In genomic region chr7:2193120-2193519, GRCh38 we compare ENCODE assay signal across 11 cellular contexts. TPM values are rescaled to one million over a fixed set of nuclear protein-coding genes. Genes with fewer than 3 reads are reported as not detected.
DNase-seq lines count a peak whose midpoint lies in the region; ATAC-seq and TF ChIP-seq lines count a peak whose summit lies in the region.
"Had no signal": no experiment of that assay in that cellular context is flagged by ENCODE, and none has a peak within 500 bp of the region (broad histone marks: within the 10 kb centered on the region; RNA-seq: fewer than 3 reads in every experiment).

No MANE protein-coding gene starts in this region.

- peaks cover 37% of the 10 kb centered on the region for H3K36me3 Mint-ChIP-seq in HFFc6 (ENCODE audit: low read depth)

- H3K27ac Mint-ChIP-seq in HFFc6 = no peak overlapping the region

- TF ChIP-seq CTCF in HFFc6 (IDR thresholded peaks at IDR 0.05) = no peak

- H3K27me3 Mint-ChIP-seq in HFFc6 (ENCODE audit: insufficient read depth) = no peaks in the 10 kb centered on the region

- no peak overlapping the region for H3K4me3 Mint-ChIP-seq in HFFc6

- DNase-seq in COR-L47 (lab: John Stamatoyannopoulos, UW) = peak; percentile 85
- DNase-seq in NCI-H1105 treated with DMSO at 0.1 percent for 48 hours (lab: John Stamatoyannopoulos, UW) = peak; percentile 80
- DNase-seq in NCI-H69 (lab: John Stamatoyannopoulos, UW) = peak; percentile 95
- peak; percentile 97 for DNase-seq in myocyte (ENCODE audit: low read depth)
- DNase-seq in HFFc6 = no peak
- DNase-seq in pons (ENCODE audit: low spot score) = no peak
- DNase-seq: DND-41, foreskin keratinocyte had no signal

- ATAC-seq in GM18858 (IDR thresholded peaks at IDR 0.05; ENCODE audit: unreplicated experiment) (no peak), HG02840 (IDR thresholded peaks at IDR 0.05; ENCODE audit: low FRiP score, unreplicated experiment) (no peak)
- ATAC-seq: foreskin keratinocyte, pancreas had no signal

- H3K9me3 Mint-ChIP-seq in HFFc6 = 0 out of 2 replicates have a peak, but pooled peaks cover 6% of the 10 kb centered on the region

- peaks cover 9% of the 10 kb centered on the region for H3K4me1 Mint-ChIP-seq in HFFc6 (ENCODE audit: low read depth)

RNA-seq across cellular contexts. Expression of gene MAD1L1, which starts 39.6 kb away (rescaled TPM):
- total RNA-seq in myocyte = 40.9 and 41.3 TPM in 2 replicates
- polyA plus RNA-seq in myocyte (2012) = 28.5 TPM
- 10 to 100 TPM; 34.6 to 44.8 (median 40.2) TPM for total RNA-seq in HFFc6 (2021; fragmentation: NEBNext Ultra II Directional; extraction: Animal tissue kit (Norgen Biotek cat#: 25700))

RNA-seq across cellular contexts. Expression of gene MRM2, which starts 48.9 kb away (rescaled TPM):
- total RNA-seq in myocyte = 21.1 and 26.1 TPM in 2 replicates
- 31.5 TPM for polyA plus RNA-seq in myocyte (2012)
- 10 to 100 TPM; 25.9 to 30.5 (median 27.5) TPM for total RNA-seq in HFFc6 (2021; fragmentation: NEBNext Ultra II Directional; extraction: Animal tissue kit (Norgen Biotek cat#: 25700))

RNA-seq across cellular contexts. Expression of gene NUDT1, which starts 48.9 kb away (rescaled TPM):
- total RNA-seq in myocyte = 25.6 and 29.9 TPM in 2 replicates
- polyA plus RNA-seq in myocyte (2012) = 42.8 TPM
- 10 to 100 TPM; 35.6 to 57.6 (median 45.9) TPM for total RNA-seq in HFFc6 (2021; fragmentation: NEBNext Ultra II Directional; extraction: Animal tissue kit (Norgen Biotek cat#: 25700))

Comparison
In these comparisons a context has a peak if more than half of its experiments do, and no peak if none do; other contexts are left out.
1. DNase-seq: peak in COR-L47 (single experiment), NCI-H1105 treated with DMSO at 0.1 percent for 48 hours (single experiment), NCI-H69 (single experiment) and myocyte (single experiment); none in HFFc6 (single experiment) and pons (single experiment).